18 cellular contexts compared by ENCODE assay signal in the genomic region with DNA sequence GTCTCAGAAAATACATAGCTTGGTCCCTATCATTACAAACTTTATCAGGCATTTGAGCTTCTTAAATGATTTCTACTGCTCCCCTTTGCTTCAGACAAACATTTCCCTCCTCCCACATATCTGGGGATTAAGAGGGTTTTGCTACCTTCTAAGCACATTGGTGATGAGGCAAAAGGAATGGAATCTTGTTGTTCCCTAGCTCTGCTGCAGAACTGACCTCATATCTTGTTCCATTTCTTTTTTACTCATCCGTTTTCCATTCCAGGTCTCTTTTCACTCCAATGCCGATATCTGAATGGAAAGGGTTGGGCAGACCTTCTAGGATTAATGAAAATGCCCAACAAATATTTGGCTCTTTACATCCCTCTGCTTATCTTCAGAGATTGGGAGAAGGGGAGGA.
DNase-seq lines count a peak whose midpoint lies in the region; ATAC-seq and TF ChIP-seq lines count a peak whose summit lies in the region.
"Had no signal": no experiment of that assay in that cellular context is flagged by ENCODE, and none has a peak within 500 bp of the region (broad histone marks: within the 10 kb centered on the region; RNA-seq: fewer than 3 reads in every experiment).

No MANE protein-coding gene starts in this region.

- H3K4me2 ChIP-seq in fibroblast of lung (ENCODE audit: extremely low read depth, insufficient read depth, low read length) (no peak overlapping the region), neural progenitor cell (no peak overlapping the region)

- peak overlapping the region; percentile 34 for H3K27ac Mint-ChIP-seq in neural progenitor cell
- H3K27ac Mint-ChIP-seq: activated CD8-positive, alpha-beta T cell treated with anti-CD3 and anti-CD28 coated beads for 36 hours; dendritic cell treated with granulocyte-macrophage colony-stimulating factor and Interleukin-4, amounts not matched to agents 40 ng/mL and 50 ng/mL, for 4 days had no signal

- peaks cover 2% of the 10 kb centered on the region for H3K27me3 Mint-ChIP-seq in neural progenitor cell (ENCODE audit: insufficient read depth, low read depth)
- H3K27me3 Mint-ChIP-seq: activated CD8-positive, alpha-beta T cell treated with anti-CD3 and anti-CD28 coated beads for 36 hours; dendritic cell treated with granulocyte-macrophage colony-stimulating factor and Interleukin-4, amounts not matched to agents 40 ng/mL and 50 ng/mL, for 4 days had no signal

- no peak overlapping the region for H3K4me3 Mint-ChIP-seq in neural progenitor cell
- H3K4me3 Mint-ChIP-seq: activated CD8-positive, alpha-beta T cell treated with anti-CD3 and anti-CD28 coated beads for 36 hours; dendritic cell treated with granulocyte-macrophage colony-stimulating factor and Interleukin-4, amounts not matched to agents 40 ng/mL and 50 ng/mL, for 4 days; naive B cell had no signal

- H4K20me1 ChIP-seq in fibroblast of lung (ENCODE audit: control insufficient read depth, extremely low read depth, insufficient read depth, low read length) (no peaks in the 10 kb centered on the region), neural progenitor cell (ENCODE audit: low read depth) (no peaks in the 10 kb centered on the region)

- POLR2A ChIA-PET in AG04450 (lab: Yijun Ruan, JAX), result interaction anchor here (1.0 to 1.2 kb wide), 2 partner anchors 31 to 295 kb away, joined by 3 read pairs; no protein-coding TSS in a partner anchor

- peaks cover 14% of the 10 kb centered on the region for H3K4me1 Mint-ChIP-seq in neural progenitor cell
- H3K4me1 Mint-ChIP-seq: naive B cell had no signal

- H3K9ac ChIP-seq in fibroblast of lung (ENCODE audit: insufficient read depth, low read length) (no peak overlapping the region), neural progenitor cell (no peak overlapping the region)

- TF ChIP-seq CTCF in AG04450 (IDR thresholded peaks at IDR 0.05; ENCODE audit: low read depth, low read length), result no peak
- TF ChIP-seq CTCF in fibroblast of lung (conservative IDR thresholded peaks at IDR 0.05 in 1 of 2, IDR thresholded peaks at IDR 0.05 in 1 of 2; ENCODE audit: low read depth in 1 of 2, low read length in 2 of 2), result no peak
- TF ChIP-seq CTCF in neural progenitor cell (IDR thresholded peaks at IDR 0.05), result no peak

- H3K27ac ChIP-seq in AG04450 (ENCODE audit: low read depth, low read length), result no peak overlapping the region
- H3K27ac ChIP-seq in fibroblast of lung (ENCODE audit: insufficient read depth, low read length), result no peak overlapping the region
- H3K27ac ChIP-seq in neural progenitor cell, result no peak overlapping the region
- H3K27ac ChIP-seq: right atrium auricular region had no signal

- H3K36me3 ChIP-seq in MG63 (no peaks in the 10 kb centered on the region), fibroblast of lung (ENCODE audit: control insufficient read depth, insufficient read depth, low read length) (no peaks in the 10 kb centered on the region), neural progenitor cell (no peaks in the 10 kb centered on the region)
- H3K36me3 ChIP-seq: right atrium auricular region had no signal

- H3K27me3 ChIP-seq in AG04450 (ENCODE audit: control insufficient read depth, insufficient read depth, low read length) (no peaks in the 10 kb centered on the region), MG63 (no peaks in the 10 kb centered on the region), fibroblast of lung (ENCODE audit: control insufficient read depth, insufficient read depth, low read length) (no peaks in the 10 kb centered on the region), neural progenitor cell (no peaks in the 10 kb centered on the region)
- H3K27me3 ChIP-seq: right atrium auricular region had no signal

- H3K4me3 ChIP-seq in AG04450 (ENCODE audit: low read depth, low read length) (no peak overlapping the region), MG63 (no peak overlapping the region), fibroblast of lung (replicated peaks in 1 of 4; ENCODE audit: control extremely low read depth in 1 of 4, insufficient read depth in 1 of 4, low read depth in 3 of 4, low read length in 4 of 4) (no peak overlapping the region), neural progenitor cell (no peak overlapping the region)
- H3K4me3 ChIP-seq: right atrium auricular region had no signal

- H2AFZ ChIP-seq in fibroblast of lung (ENCODE audit: low read length) (no peak overlapping the region), neural progenitor cell (replicated peaks) (no peak overlapping the region)

- DNase-seq in AG04450 (ENCODE audit: low read depth, low spot score) (peak; percentile 59), MG63 (peak; percentile 17), fibroblast of lung (ENCODE audit: low read depth in 2 of 2) (peak; percentile 20 to 87), neural progenitor cell (ENCODE audit: low spot score) (peak; percentile 14), HUDEP-2 (lab: John Stamatoyannopoulos, UW; ENCODE audit: unreplicated experiment in 76 of 76) (no peak), NCI-H345 treated with DMSO at 0.1 percent for 48 hours (lab: John Stamatoyannopoulos, UW; ENCODE audit: unreplicated experiment) (no peak)
- no peak for DNase-seq in activated CD4-positive, alpha-beta T cell treated with anti-CD3 and anti-CD28 coated beads, Interleukin-2, amount 50 U/mL, for 4 hours
- DNase-seq: activated CD8-positive, alpha-beta T cell treated with anti-CD3 and anti-CD28 coated beads for 36 hours; anterior cingulate cortex; DMS79; MM.1S; naive B cell; NCI-H1930; NCI-H524 treated with DMSO at 0.1 percent for 48 hours had no signal

- no peaks in the 10 kb centered on the region for H3K4me1 ChIP-seq in fibroblast of lung (ENCODE audit: control insufficient read depth, extremely low read depth, insufficient read depth, low read length)
- peaks cover 10% of the 10 kb centered on the region for H3K4me1 ChIP-seq in neural progenitor cell

- H3K9me3 ChIP-seq in AG04450 (ENCODE audit: control insufficient read depth, insufficient read depth, low read length) (no peaks in the 10 kb centered on the region), MG63 (no peaks in the 10 kb centered on the region), fibroblast of lung (ENCODE audit: control insufficient read depth, insufficient read depth, low read depth, low read length) (no peaks in the 10 kb centered on the region), neural progenitor cell (ENCODE audit: low read depth) (no peaks in the 10 kb centered on the region)
- H3K9me3 ChIP-seq: right atrium auricular region had no signal

- H3K79me2 ChIP-seq in fibroblast of lung (ENCODE audit: control insufficient read depth, insufficient read depth, low read length) (no peaks in the 10 kb centered on the region), neural progenitor cell (ENCODE audit: low read depth) (no peaks in the 10 kb centered on the region)

- ATAC-seq in HG03378 (IDR thresholded peaks at IDR 0.05; ENCODE audit: unreplicated experiment), result no peak
- ATAC-seq: activated CD8-positive, alpha-beta T cell treated with anti-CD3 and anti-CD28 coated beads for 36 hours; left lobe of liver had no signal

- CTCF ChIA-PET in AG04450 (lab: Charles Lee), result no interaction called here

- peaks cover 10% of the 10 kb centered on the region for H3K9me3 Mint-ChIP-seq in neural progenitor cell
- H3K9me3 Mint-ChIP-seq: activated CD8-positive, alpha-beta T cell treated with anti-CD3 and anti-CD28 coated beads for 36 hours; naive B cell had no signal

- H3F3A ChIP-seq in neural progenitor cell (ENCODE audit: low read depth), result no peaks in the 10 kb centered on the region

- no peaks in the 10 kb centered on the region for H3K36me3 Mint-ChIP-seq in neural progenitor cell

Comparison
In these comparisons a context has a peak if more than half of its experiments do, and no peak if none do; other contexts are left out.
1. DNase-seq: peak in AG04450 (single experiment), MG63 (single experiment), fibroblast of lung (2 of 2) and neural progenitor cell (single experiment); none in HUDEP-2 (0 of 76), NCI-H345 treated with DMSO at 0.1 percent for 48 hours (single experiment) and activated CD4-positive, alpha-beta T cell treated with anti-CD3 and anti-CD28 coated beads, Interleukin-2, amount 50 U/mL, for 4 hours (0 of 2).